Comparison of ENCODE assay signal across 1 cellular context in the genomic region with DNA sequence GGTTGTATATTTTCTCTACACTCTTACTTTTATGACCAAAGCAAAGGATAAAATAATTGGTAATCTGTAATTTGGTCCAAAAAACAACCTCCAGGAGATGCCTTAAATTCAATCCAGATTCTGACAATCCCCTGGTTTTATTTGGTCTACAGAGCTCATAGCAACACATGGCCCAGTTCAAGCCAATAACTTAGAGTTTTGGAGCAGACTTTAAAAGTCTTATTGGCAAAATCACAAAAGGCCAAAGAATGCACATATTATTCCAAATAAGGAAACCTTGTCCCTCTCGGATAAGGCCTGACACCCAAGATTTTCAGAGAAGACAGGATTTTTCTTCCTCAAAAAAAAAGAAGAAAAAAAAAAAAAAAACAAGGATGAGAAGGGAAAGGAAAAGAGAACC.
TF ChIP-seq lines count a peak whose summit lies in the region.

No MANE protein-coding gene starts in this region.

TF ChIP-seq in GM23338, 12 proteins besides CTCF, POLR2A, EP300 and RAD21 (continued from another document):
- TF ChIP-seq, protein P1, sequence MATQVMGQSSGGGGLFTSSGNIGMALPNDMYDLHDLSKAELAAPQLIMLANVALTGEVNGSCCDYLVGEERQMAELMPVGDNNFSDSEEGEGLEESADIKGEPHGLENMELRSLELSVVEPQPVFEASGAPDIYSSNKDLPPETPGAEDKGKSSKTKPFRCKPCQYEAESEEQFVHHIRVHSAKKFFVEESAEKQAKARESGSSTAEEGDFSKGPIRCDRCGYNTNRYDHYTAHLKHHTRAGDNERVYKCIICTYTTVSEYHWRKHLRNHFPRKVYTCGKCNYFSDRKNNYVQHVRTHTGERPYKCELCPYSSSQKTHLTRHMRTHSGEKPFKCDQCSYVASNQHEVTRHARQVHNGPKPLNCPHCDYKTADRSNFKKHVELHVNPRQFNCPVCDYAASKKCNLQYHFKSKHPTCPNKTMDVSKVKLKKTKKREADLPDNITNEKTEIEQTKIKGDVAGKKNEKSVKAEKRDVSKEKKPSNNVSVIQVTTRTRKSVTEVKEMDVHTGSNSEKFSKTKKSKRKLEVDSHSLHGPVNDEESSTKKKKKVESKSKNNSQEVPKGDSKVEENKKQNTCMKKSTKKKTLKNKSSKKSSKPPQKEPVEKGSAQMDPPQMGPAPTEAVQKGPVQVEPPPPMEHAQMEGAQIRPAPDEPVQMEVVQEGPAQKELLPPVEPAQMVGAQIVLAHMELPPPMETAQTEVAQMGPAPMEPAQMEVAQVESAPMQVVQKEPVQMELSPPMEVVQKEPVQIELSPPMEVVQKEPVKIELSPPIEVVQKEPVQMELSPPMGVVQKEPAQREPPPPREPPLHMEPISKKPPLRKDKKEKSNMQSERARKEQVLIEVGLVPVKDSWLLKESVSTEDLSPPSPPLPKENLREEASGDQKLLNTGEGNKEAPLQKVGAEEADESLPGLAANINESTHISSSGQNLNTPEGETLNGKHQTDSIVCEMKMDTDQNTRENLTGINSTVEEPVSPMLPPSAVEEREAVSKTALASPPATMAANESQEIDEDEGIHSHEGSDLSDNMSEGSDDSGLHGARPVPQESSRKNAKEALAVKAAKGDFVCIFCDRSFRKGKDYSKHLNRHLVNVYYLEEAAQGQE (IDR thresholded peaks at IDR 0.05; ENCODE audit: unreplicated experiment) = no peak
- TF ChIP-seq NANOG (IDR thresholded peaks at IDR 0.05; ENCODE audit: borderline replicate concordance) = no peak
- TF ChIP-seq EZH2 (IDR thresholded peaks at IDR 0.05; ENCODE audit: low read depth, unreplicated experiment) = no peak
- no peak for TF ChIP-seq EZH2phosphoT487 (IDR thresholded peaks at IDR 0.05; ENCODE audit: unreplicated experiment)
- TF ChIP-seq, protein P2, sequence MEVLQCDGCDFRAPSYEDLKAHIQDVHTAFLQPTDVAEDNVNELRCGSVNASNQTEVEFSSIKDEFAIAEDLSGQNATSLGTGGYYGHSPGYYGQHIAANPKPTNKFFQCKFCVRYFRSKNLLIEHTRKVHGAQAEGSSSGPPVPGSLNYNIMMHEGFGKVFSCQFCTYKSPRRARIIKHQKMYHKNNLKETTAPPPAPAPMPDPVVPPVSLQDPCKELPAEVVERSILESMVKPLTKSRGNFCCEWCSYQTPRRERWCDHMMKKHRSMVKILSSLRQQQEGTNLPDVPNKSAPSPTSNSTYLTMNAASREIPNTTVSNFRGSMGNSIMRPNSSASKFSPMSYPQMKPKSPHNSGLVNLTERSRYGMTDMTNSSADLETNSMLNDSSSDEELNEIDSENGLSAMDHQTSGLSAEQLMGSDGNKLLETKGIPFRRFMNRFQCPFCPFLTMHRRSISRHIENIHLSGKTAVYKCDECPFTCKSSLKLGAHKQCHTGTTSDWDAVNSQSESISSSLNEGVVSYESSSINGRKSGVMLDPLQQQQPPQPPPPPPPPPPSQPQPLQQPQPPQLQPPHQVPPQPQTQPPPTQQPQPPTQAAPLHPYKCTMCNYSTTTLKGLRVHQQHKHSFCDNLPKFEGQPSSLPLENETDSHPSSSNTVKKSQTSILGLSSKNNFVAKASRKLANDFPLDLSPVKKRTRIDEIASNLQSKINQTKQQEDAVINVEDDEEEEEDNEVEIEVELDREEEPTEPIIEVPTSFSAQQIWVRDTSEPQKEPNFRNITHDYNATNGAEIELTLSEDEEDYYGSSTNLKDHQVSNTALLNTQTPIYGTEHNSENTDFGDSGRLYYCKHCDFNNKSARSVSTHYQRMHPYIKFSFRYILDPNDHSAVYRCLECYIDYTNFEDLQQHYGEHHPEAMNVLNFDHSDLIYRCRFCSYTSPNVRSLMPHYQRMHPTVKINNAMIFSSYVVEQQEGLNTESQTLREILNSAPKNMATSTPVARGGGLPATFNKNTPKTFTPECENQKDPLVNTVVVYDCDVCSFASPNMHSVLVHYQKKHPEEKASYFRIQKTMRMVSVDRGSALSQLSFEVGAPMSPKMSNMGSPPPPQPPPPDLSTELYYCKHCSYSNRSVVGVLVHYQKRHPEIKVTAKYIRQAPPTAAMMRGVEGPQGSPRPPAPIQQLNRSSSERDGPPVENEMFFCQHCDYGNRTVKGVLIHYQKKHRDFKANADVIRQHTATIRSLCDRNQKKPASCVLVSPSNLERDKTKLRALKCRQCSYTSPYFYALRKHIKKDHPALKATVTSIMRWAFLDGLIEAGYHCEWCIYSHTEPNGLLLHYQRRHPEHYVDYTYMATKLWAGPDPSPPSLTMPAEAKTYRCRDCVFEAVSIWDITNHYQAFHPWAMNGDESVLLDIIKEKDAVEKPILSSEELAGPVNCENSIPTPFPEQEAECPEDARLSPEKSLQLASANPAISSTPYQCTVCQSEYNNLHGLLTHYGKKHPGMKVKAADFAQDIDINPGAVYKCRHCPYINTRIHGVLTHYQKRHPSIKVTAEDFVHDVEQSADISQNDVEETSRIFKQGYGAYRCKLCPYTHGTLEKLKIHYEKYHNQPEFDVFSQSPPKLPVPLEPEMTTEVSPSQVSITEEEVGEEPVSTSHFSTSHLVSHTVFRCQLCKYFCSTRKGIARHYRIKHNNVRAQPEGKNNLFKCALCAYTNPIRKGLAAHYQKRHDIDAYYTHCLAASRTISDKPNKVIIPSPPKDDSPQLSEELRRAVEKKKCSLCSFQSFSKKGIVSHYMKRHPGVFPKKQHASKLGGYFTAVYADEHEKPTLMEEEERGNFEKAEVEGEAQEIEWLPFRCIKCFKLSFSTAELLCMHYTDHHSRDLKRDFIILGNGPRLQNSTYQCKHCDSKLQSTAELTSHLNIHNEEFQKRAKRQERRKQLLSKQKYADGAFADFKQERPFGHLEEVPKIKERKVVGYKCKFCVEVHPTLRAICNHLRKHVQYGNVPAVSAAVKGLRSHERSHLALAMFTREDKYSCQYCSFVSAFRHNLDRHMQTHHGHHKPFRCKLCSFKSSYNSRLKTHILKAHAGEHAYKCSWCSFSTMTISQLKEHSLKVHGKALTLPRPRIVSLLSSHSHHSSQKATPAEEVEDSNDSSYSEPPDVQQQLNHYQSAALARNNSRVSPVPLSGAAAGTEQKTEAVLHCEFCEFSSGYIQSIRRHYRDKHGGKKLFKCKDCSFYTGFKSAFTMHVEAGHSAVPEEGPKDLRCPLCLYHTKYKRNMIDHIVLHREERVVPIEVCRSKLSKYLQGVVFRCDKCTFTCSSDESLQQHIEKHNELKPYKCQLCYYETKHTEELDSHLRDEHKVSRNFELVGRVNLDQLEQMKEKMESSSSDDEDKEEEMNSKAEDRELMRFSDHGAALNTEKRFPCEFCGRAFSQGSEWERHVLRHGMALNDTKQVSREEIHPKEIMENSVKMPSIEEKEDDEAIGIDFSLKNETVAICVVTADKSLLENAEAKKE (CRISPR knock-in tag; IDR thresholded peaks at IDR 0.05) = no peak
